Comparison of ENCODE assay signal across 17 cellular contexts in the genomic region with DNA sequence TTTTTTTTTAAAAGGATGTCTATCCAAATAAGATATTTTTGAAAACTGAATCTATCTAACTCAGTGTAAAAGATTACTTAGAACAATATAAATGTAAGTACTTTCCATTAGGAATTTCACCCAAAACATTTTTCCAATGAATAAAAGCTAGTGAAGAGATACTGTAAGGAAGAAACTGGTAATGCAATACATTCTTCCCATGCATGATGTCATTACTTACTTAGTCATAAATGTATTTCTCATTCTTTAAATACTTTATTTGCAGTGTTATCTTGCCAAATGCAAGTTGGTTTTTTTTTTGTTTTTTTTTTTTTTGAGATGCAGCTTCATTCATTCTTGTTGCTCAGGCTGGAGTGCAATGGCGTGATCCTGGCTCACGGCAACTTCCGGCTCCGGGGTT.
DNase-seq lines count a peak whose midpoint lies in the region; FAIRE-seq and TF ChIP-seq lines count a peak whose summit lies in the region.
"Had no signal": no experiment of that assay in that cellular context is flagged by ENCODE, and none has a peak within 500 bp of the region (broad histone marks: within the 10 kb centered on the region; RNA-seq: fewer than 3 reads in every experiment).

No MANE protein-coding gene starts in this region.

- no peaks in the 10 kb centered on the region for H3K9me3 ChIP-seq in small intestine (ENCODE audit: control insufficient read depth, low read depth)
- H3K9me3 ChIP-seq: BLaER1 treated with 17β-estradiol and CSF1 and Interleukin-3, amounts not matched to agents 10 nM and 100 nM; SJSA1 had no signal

- no peaks in the 10 kb centered on the region for H3K27me3 ChIP-seq in small intestine (ENCODE audit: control insufficient read depth in 2 of 2, insufficient read depth in 2 of 2, low read length in 2 of 2)
- H3K27me3 ChIP-seq: BLaER1 treated with 17β-estradiol and CSF1 and Interleukin-3, amounts not matched to agents 10 nM and 100 nM; SJSA1 had no signal

- FAIRE-seq in H54 (lab: Jason Lieb, UNC) (peak; percentile 57), small intestine (lab: Jason Lieb, UNC) (peak; percentile 23)
- FAIRE-seq: GM12891, GM19239 had no signal

- WGBS in small intestine, 3 donors, result 93 to 97% (median 97%) methylated on average over 4 of the region's 4 CpGs

- TF ChIP-seq POLR2A in H54 (IDR thresholded peaks at IDR 0.05; ENCODE audit: low read depth, low read length), result no peak

- peak; percentile 54 for DNase-seq in EH (ENCODE audit: low read depth)
- peak; percentile 15 for DNase-seq in H54 (ENCODE audit: insufficient read length, low spot score)
- peak; percentile 18 for DNase-seq in astrocyte of the spinal cord (ENCODE audit: low read depth, low spot score)
- DNase-seq in small intestine, result no peak
- DNase-seq in DMS153 (lab: John Stamatoyannopoulos, UW), result no peak
- DNase-seq in T-helper 9 cell, result no peak
- no peak for DNase-seq in HUDEP-2 (lab: John Stamatoyannopoulos, UW; ENCODE audit: unreplicated experiment in 76 of 76)
- DNase-seq: HFFc6, Karpas-422, NCI-H1105 treated with DMSO at 0.1 percent for 48 hours, NCI-H187, NCI-H510A had no signal

- H3K4me1 ChIP-seq in small intestine (ENCODE audit: control insufficient read depth in 2 of 2, insufficient read depth in 1 of 2, low read depth in 1 of 2, low read length in 1 of 2), result peaks cover 0 to 2% of the 10 kb centered on the region in 2 donors
- H3K4me1 ChIP-seq: BLaER1 treated with 17β-estradiol and CSF1 and Interleukin-3, amounts not matched to agents 10 nM and 100 nM; SJSA1 had no signal

- H3K27ac ChIP-seq in small intestine (ENCODE audit: low read depth in 1 of 2, low read length in 1 of 2), result no peak overlapping the region
- H3K27ac ChIP-seq: BLaER1 treated with 17β-estradiol and CSF1 and Interleukin-3, amounts not matched to agents 10 nM and 100 nM; RWPE1; SJSA1 had no signal

- H3K4me3 ChIP-seq in astrocyte of the spinal cord (ENCODE audit: low read depth, low read length) (no peak overlapping the region), small intestine (ENCODE audit: low read depth in 1 of 2, low read length in 2 of 2) (no peak overlapping the region)
- H3K4me3 ChIP-seq: BLaER1 treated with 17β-estradiol and CSF1 and Interleukin-3, amounts not matched to agents 10 nM and 100 nM; SJSA1 had no signal

- TF ChIP-seq CTCF in astrocyte of the spinal cord (IDR thresholded peaks at IDR 0.05; ENCODE audit: low read depth, low read length), result no peak

- H3K36me3 ChIP-seq in small intestine (ENCODE audit: control insufficient read depth in 2 of 2, insufficient read depth in 2 of 2, low read length in 2 of 2), result no peaks in the 10 kb centered on the region
- H3K36me3 ChIP-seq: BLaER1 treated with 17β-estradiol and CSF1 and Interleukin-3, amounts not matched to agents 10 nM and 100 nM; SJSA1 had no signal

- in situ Hi-C loops in astrocyte of the spinal cord (cut with HindIII; ENCODE audit: low sequenced_read_pairs), result no loop called here

Comparison
In these comparisons a context has a peak if more than half of its experiments do, and no peak if none do; other contexts are left out.
1. DNase-seq: peak in EH (single experiment), H54 (single experiment) and astrocyte of the spinal cord (single experiment); none in small intestine (single experiment), DMS153 (single experiment), T-helper 9 cell (single experiment) and HUDEP-2 (0 of 76).